In the genomic region with DNA sequence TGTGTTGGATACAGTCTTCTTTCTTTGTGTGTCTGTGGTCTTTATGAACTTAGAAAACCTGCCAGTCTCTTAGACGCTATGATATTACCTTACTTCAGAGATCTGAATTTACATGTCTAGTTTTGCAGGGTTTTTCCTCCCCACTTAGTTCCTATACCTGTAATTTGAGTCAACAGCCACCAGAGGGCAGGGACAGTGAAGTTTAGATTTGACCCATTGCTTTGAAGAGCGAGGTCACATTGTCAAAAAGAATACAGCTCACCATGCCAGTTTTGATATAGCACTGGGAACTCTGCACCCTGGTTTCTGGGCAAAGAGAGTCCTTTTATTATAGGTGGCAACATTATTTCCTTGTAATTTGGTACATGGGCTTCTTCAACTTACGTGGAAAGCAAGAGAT, we compare ENCODE assay signal across 9 cellular contexts.
DNase-seq lines count a peak whose midpoint lies in the region; ATAC-seq and TF ChIP-seq lines count a peak whose summit lies in the region.
"Had no signal": no experiment of that assay in that cellular context is flagged by ENCODE, and none has a peak within 500 bp of the region (broad histone marks: within the 10 kb centered on the region; RNA-seq: fewer than 3 reads in every experiment).

No MANE protein-coding gene starts in this region.

- intact Hi-C loops in activated CD8-positive, alpha-beta T cell treated with anti-CD3 and anti-CD28 coated beads for 36 hours (cut with micrococcal nuclease): no loop called here

- H3K4me1 ChIP-seq in thoracic aorta (ENCODE audit: control insufficient read depth in 1 of 2, low read depth in 2 of 2): peaks cover 0 to 32% of the 10 kb centered on the region in 2 donors
- H3K4me1 ChIP-seq in tibial nerve: no peaks in the 10 kb centered on the region

- H3K27me3 ChIP-seq in thoracic aorta (replicated peaks; ENCODE audit: insufficient read depth) (no peaks in the 10 kb centered on the region), tibial nerve (no peaks in the 10 kb centered on the region)

- H3K36me3 ChIP-seq in thoracic aorta (no peaks in the 10 kb centered on the region), tibial nerve (no peaks in the 10 kb centered on the region)

- H3K9me3 ChIP-seq in thoracic aorta (peaks cover 3% of the 10 kb centered on the region), tibial nerve (peaks cover 0 to 21% (median 1%) of the 10 kb centered on the region in 4 donors)

- ATAC-seq in activated CD8-positive, alpha-beta T cell treated with anti-CD3 and anti-CD28 coated beads for 36 hours: no peak
- no peak for ATAC-seq in activated CD8-positive, alpha-beta T cell treated with anti-CD3 and anti-CD28 coated beads, Interleukin-2, amount 10 ng/mL, durations not matched to agents 7 days and 5 days
- ATAC-seq in thoracic aorta (ENCODE audit: insufficient number of reproducible peaks, low FRiP score, low read depth): no peak
- no peak for ATAC-seq in GM18909 (IDR thresholded peaks at IDR 0.05; ENCODE audit: poor library complexity, unreplicated experiment)
- no peak for ATAC-seq in GM18505 (IDR thresholded peaks at IDR 0.05; ENCODE audit: unreplicated experiment)

- TF ChIP-seq CTCF in activated CD8-positive, alpha-beta T cell treated with anti-CD3 and anti-CD28 coated beads for 36 hours (IDR thresholded peaks at IDR 0.05): peak; percentile 55
- TF ChIP-seq CTCF in epithelial cell of proximal tubule (conservative IDR thresholded peaks at IDR 0.05; ENCODE audit: low read depth, low read length) (peak; percentile 59), thoracic aorta (IDR thresholded peaks at IDR 0.05) (peak; percentile 18), tibial nerve (IDR thresholded peaks at IDR 0.05) (no peak)

- H3K36me3 Mint-ChIP-seq in activated CD8-positive, alpha-beta T cell treated with anti-CD3 and anti-CD28 coated beads for 36 hours (ENCODE audit: low read depth): no peaks in the 10 kb centered on the region
- no peaks in the 10 kb centered on the region for H3K36me3 Mint-ChIP-seq in activated CD8-positive, alpha-beta T cell treated with anti-CD3 and anti-CD28 coated beads, Interleukin-2, amount 10 ng/mL, durations not matched to agents 7 days and 5 days (ENCODE audit: low read depth)
- H3K36me3 Mint-ChIP-seq: CD4-positive, CD25-positive, alpha-beta regulatory T cell had no signal

- H3K27ac Mint-ChIP-seq in activated CD8-positive, alpha-beta T cell treated with anti-CD3 and anti-CD28 coated beads for 36 hours: no peak overlapping the region
- no peak overlapping the region for H3K27ac Mint-ChIP-seq in activated CD8-positive, alpha-beta T cell treated with anti-CD3 and anti-CD28 coated beads, Interleukin-2, amount 10 ng/mL, durations not matched to agents 7 days and 5 days
- H3K27ac Mint-ChIP-seq: CD4-positive, CD25-positive, alpha-beta regulatory T cell had no signal

- TF ChIP-seq EP300 in tibial nerve (IDR thresholded peaks at IDR 0.05): no peak

- H3K4me3 ChIP-seq in epithelial cell of proximal tubule (ENCODE audit: low read depth, low read length) (no peak overlapping the region), thoracic aorta (no peak overlapping the region), tibial nerve (no peak overlapping the region)

- 72 to 80% methylated on average over 3 of the region's 3 CpGs for WGBS in tibial nerve, 2 donors

- DNase-seq in activated CD8-positive, alpha-beta T cell treated with anti-CD3 and anti-CD28 coated beads for 36 hours: no peak
- DNase-seq in activated CD8-positive, alpha-beta T cell treated with anti-CD3 and anti-CD28 coated beads, Interleukin-2, amount 10 ng/mL, durations not matched to agents 7 days and 5 days: no peak
- DNase-seq in NCI-H748 (lab: John Stamatoyannopoulos, UW; ENCODE audit: unreplicated experiment) (peak; percentile 57), epithelial cell of proximal tubule (ENCODE audit: low read depth) (no peak), thoracic aorta (ENCODE audit: low spot score) (no peak), tibial nerve (ENCODE audit: low spot score in 2 of 2) (no peak)

- H3K4me1 Mint-ChIP-seq in activated CD8-positive, alpha-beta T cell treated with anti-CD3 and anti-CD28 coated beads for 36 hours (ENCODE audit: low read depth): no peaks in the 10 kb centered on the region
- H3K4me1 Mint-ChIP-seq in activated CD8-positive, alpha-beta T cell treated with anti-CD3 and anti-CD28 coated beads, Interleukin-2, amount 10 ng/mL, durations not matched to agents 7 days and 5 days (ENCODE audit: low read depth): no peaks in the 10 kb centered on the region
- H3K4me1 Mint-ChIP-seq: CD4-positive, CD25-positive, alpha-beta regulatory T cell had no signal

- peaks cover 2% of the 10 kb centered on the region for H3K27me3 Mint-ChIP-seq in activated CD8-positive, alpha-beta T cell treated with anti-CD3 and anti-CD28 coated beads for 36 hours
- no peaks in the 10 kb centered on the region for H3K27me3 Mint-ChIP-seq in activated CD8-positive, alpha-beta T cell treated with anti-CD3 and anti-CD28 coated beads, Interleukin-2, amount 10 ng/mL, durations not matched to agents 7 days and 5 days (ENCODE audit: low read depth)
- H3K27me3 Mint-ChIP-seq: CD4-positive, CD25-positive, alpha-beta regulatory T cell had no signal

- H3K4me3 Mint-ChIP-seq in activated CD8-positive, alpha-beta T cell treated with anti-CD3 and anti-CD28 coated beads for 36 hours: no peak overlapping the region
- H3K4me3 Mint-ChIP-seq in activated CD8-positive, alpha-beta T cell treated with anti-CD3 and anti-CD28 coated beads, Interleukin-2, amount 10 ng/mL, durations not matched to agents 7 days and 5 days: no peak overlapping the region
- H3K4me3 Mint-ChIP-seq: CD4-positive, CD25-positive, alpha-beta regulatory T cell had no signal

- CTCF ChIA-PET in activated CD8-positive, alpha-beta T cell treated with anti-CD3 and anti-CD28 coated beads for 36 hours (lab: Charles Lee): interaction anchor here (0.9 to 1.8 kb wide), 3 partner anchors 10 to 748 kb away, joined by 3 to 4 read pairs (median 3); no protein-coding TSS in a partner anchor
- CTCF ChIA-PET in activated CD8-positive, alpha-beta T cell treated with anti-CD3 and anti-CD28 coated beads, Interleukin-2, amount 10 ng/mL, durations not matched to agents 7 days and 5 days (lab: Charles Lee): no interaction called here

- peaks cover 7% of the 10 kb centered on the region for H3K9me3 Mint-ChIP-seq in activated CD8-positive, alpha-beta T cell treated with anti-CD3 and anti-CD28 coated beads for 36 hours
- peaks cover 4% of the 10 kb centered on the region for H3K9me3 Mint-ChIP-seq in activated CD8-positive, alpha-beta T cell treated with anti-CD3 and anti-CD28 coated beads, Interleukin-2, amount 10 ng/mL, durations not matched to agents 7 days and 5 days (ENCODE audit: insufficient read depth)

- TF ChIP-seq POLR2A in tibial nerve (IDR thresholded peaks at IDR 0.05): no peak
- no peak for TF ChIP-seq POLR2A in GM18505 (IDR thresholded peaks at IDR 0.05; ENCODE audit: borderline replicate concordance, extremely low read depth, insufficient read depth, insufficient read length)

- POLR2A ChIA-PET in activated CD8-positive, alpha-beta T cell treated with anti-CD3 and anti-CD28 coated beads for 36 hours (lab: Charles Lee): no interaction called here
- POLR2A ChIA-PET in activated CD8-positive, alpha-beta T cell treated with anti-CD3 and anti-CD28 coated beads, Interleukin-2, amount 10 ng/mL, durations not matched to agents 7 days and 5 days (lab: Charles Lee): no interaction called here

- H3K27ac ChIP-seq in thoracic aorta (no peak overlapping the region), tibial nerve (no peak overlapping the region)

Comparison
In these comparisons a context has a peak if more than half of its experiments do, and no peak if none do; other contexts are left out.
1. CTCF ChIP-seq: peak in activated CD8-positive, alpha-beta T cell treated with anti-CD3 and anti-CD28 coated beads for 36 hours (single experiment), epithelial cell of proximal tubule (single experiment) and thoracic aorta (single experiment); none in tibial nerve (0 of 5).